Comparison of ENCODE assay signal across 25 cellular contexts in the genomic region with DNA sequence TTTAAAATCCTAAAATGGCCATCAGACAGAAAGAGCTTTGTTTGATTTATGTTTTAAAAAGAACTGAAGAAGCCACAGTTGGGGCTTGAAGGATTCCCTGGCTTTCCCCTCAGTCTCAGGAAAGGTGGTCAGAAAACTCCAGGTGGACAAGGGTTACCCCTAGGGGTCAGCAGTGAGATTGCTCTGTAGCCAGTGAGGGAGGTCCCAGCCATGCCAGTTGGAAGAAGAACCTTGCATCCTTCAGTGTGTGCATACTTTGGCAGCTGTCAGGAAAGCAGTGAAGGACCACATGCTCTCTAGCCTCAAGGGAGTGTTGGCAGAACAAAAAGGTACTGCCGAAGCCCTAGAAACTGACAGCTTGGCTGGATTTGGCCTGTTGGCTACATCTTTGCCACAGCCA.
A peak's percentile ranks its signal among the peaks of the same experiment; 100 is the strongest.
DNase-seq lines count a peak whose midpoint lies in the region; ATAC-seq and TF ChIP-seq lines count a peak whose summit lies in the region.
"Had no signal": no experiment of that assay in that cellular context is flagged by ENCODE, and none has a peak within 500 bp of the region (broad histone marks: within the 10 kb centered on the region; RNA-seq: fewer than 3 reads in every experiment).

No MANE protein-coding gene starts in this region.

- no peaks in the 10 kb centered on the region for H3K9me3 Mint-ChIP-seq in stimulated activated naive CD8-positive, alpha-beta T cell treated with anti-CD3 and anti-CD28 coated beads, Interleukin-15, amount 100 ng/mL, for 72 hours
- H3K9me3 Mint-ChIP-seq: activated T-cell treated with anti-CD3 and anti-CD28 coated beads, Interleukin-2, amount 50 U/mL, for 24 hours; CD8-positive, alpha-beta memory T cell; dendritic cell treated with granulocyte-macrophage colony-stimulating factor and Interleukin-4, amounts not matched to agents 40 ng/mL and 50 ng/mL, for 4 days; H9; immature natural killer cell; naive B cell; stimulated activated naive CD8-positive, alpha-beta T cell treated with anti-CD3 and anti-CD28 coated beads, Interleukin-15, Interleukin-2, amounts not matched to agents 100 ng/mL and 50 ng/mL, for 24 hours had no signal

- H3K27me3 Mint-ChIP-seq in stimulated activated naive CD8-positive, alpha-beta T cell treated with anti-CD3 and anti-CD28 coated beads, Interleukin-15, amount 100 ng/mL, for 72 hours: no peaks in the 10 kb centered on the region
- H3K27me3 Mint-ChIP-seq: activated naive CD8-positive, alpha-beta T cell; activated T-cell treated with anti-CD3 and anti-CD28 coated beads, Interleukin-2, amount 50 U/mL, for 24 hours; CD8-positive, alpha-beta memory T cell; dendritic cell treated with granulocyte-macrophage colony-stimulating factor and Interleukin-4, amounts not matched to agents 40 ng/mL and 50 ng/mL, for 4 days; naive B cell; stimulated activated naive CD8-positive, alpha-beta T cell treated with anti-CD3 and anti-CD28 coated beads, Interleukin-15, Interleukin-2, amounts not matched to agents 100 ng/mL and 50 ng/mL, for 24 hours had no signal

- H3K9ac ChIP-seq in NT2/D1 (ENCODE audit: insufficient read length, low read depth): no peak overlapping the region

- no peaks in the 10 kb centered on the region for H3K27me3 ChIP-seq in NT2/D1 (ENCODE audit: insufficient read depth, insufficient read length)

- H3K4me3 ChIP-seq in NT2/D1 (ENCODE audit: insufficient read length, low read depth) (no peak overlapping the region), epithelial cell of proximal tubule (ENCODE audit: low read depth, low read length) (no peak overlapping the region)
- H3K4me3 ChIP-seq: lower lobe of right lung had no signal

- H3K9me3 ChIP-seq in NT2/D1 (ENCODE audit: insufficient read depth, low read length): peaks cover 3% of the 10 kb centered on the region; the same call in 1 of the 2 replicates
- H3K9me3 ChIP-seq: lower lobe of right lung had no signal

- H3K4me1 ChIP-seq in NT2/D1 (ENCODE audit: insufficient read depth, insufficient read length): no peaks in the 10 kb centered on the region
- H3K4me1 ChIP-seq: lower lobe of right lung had no signal

- H3K36me3 ChIP-seq in NT2/D1 (ENCODE audit: insufficient read depth, insufficient read length, low read length): no peaks in the 10 kb centered on the region
- H3K36me3 ChIP-seq: lower lobe of right lung had no signal

- H3K27ac Mint-ChIP-seq in stimulated activated naive CD8-positive, alpha-beta T cell treated with anti-CD3 and anti-CD28 coated beads, Interleukin-15, amount 100 ng/mL, for 72 hours: no peak overlapping the region
- H3K27ac Mint-ChIP-seq: activated naive CD8-positive, alpha-beta T cell; activated T-cell treated with anti-CD3 and anti-CD28 coated beads, Interleukin-2, amount 50 U/mL, for 24 hours; CD8-positive, alpha-beta memory T cell; dendritic cell treated with granulocyte-macrophage colony-stimulating factor and Interleukin-4, amounts not matched to agents 40 ng/mL and 50 ng/mL, for 4 days; H9; immature natural killer cell; naive B cell; stimulated activated naive CD8-positive, alpha-beta T cell treated with anti-CD3 and anti-CD28 coated beads, Interleukin-15, Interleukin-2, amounts not matched to agents 100 ng/mL and 50 ng/mL, for 24 hours had no signal

- no peaks in the 10 kb centered on the region for H3K4me1 Mint-ChIP-seq in stimulated activated naive CD8-positive, alpha-beta T cell treated with anti-CD3 and anti-CD28 coated beads, Interleukin-15, amount 100 ng/mL, for 72 hours
- H3K4me1 Mint-ChIP-seq: H9, immature natural killer cell, naive B cell had no signal

- no peak for DNase-seq in stimulated activated naive CD8-positive, alpha-beta T cell treated with anti-CD3 and anti-CD28 coated beads, Interleukin-15, amount 100 ng/mL, for 72 hours
- no peak for DNase-seq in stimulated activated naive CD8-positive, alpha-beta T cell treated with anti-CD3 and anti-CD28 coated beads, Interleukin-15, Interleukin-2, amounts not matched to agents 100 U/mL and 50 U/mL, for 24 hours
- peak; percentile 18 for DNase-seq in NT2/D1 (ENCODE audit: low read depth, low spot score)
- DNase-seq in epithelial cell of proximal tubule (ENCODE audit: low read depth): no peak
- no peak for DNase-seq in activated CD8-positive, alpha-beta memory T cell treated with anti-CD3 and anti-CD28 coated beads, Interleukin-2, amount 50 U/mL, for 4 hours
- no peak for DNase-seq in stimulated activated CD4-positive, alpha-beta T cell treated with anti-CD3 and anti-CD28 coated beads, Interleukin-4, amount 100 ng/mL, for 1 hour
- no peak for DNase-seq in RKO (ENCODE audit: low spot score)
- DNase-seq: activated CD4-positive, alpha-beta T cell treated with anti-CD3 and anti-CD28 coated beads, Interleukin-2, amount 50 U/mL, for 4 hours; activated T-cell treated with anti-CD3 and anti-CD28 coated beads, Interleukin-2, amount 50 U/mL, for 24 hours; CD8-positive, alpha-beta memory T cell; DND-41; H9; immature natural killer cell; lower lobe of right lung; naive B cell; NCI-H1092; NCI-H2081 treated with DMSO at 0.1 percent for 48 hours; NCI-H82; right cardiac atrium; RPMI8226 had no signal

- TF ChIP-seq CTCF in epithelial cell of proximal tubule (conservative IDR thresholded peaks at IDR 0.05; ENCODE audit: low read depth, low read length): peak; percentile 55

- peak; percentile 39 for ATAC-seq in stimulated activated naive CD8-positive, alpha-beta T cell treated with anti-CD3 and anti-CD28 coated beads, Interleukin-15, amount 100 ng/mL, for 72 hours
- ATAC-seq in stimulated activated naive CD8-positive, alpha-beta T cell treated with anti-CD3 and anti-CD28 coated beads, Interleukin-15, Interleukin-2, amounts not matched to agents 100 U/mL and 50 U/mL, for 24 hours: no peak
- no peak for ATAC-seq in HG02852 (IDR thresholded peaks at IDR 0.05; ENCODE audit: unreplicated experiment)
- ATAC-seq: esophagus mucosa, lower lobe of right lung had no signal

- H3K4me3 Mint-ChIP-seq in stimulated activated naive CD8-positive, alpha-beta T cell treated with anti-CD3 and anti-CD28 coated beads, Interleukin-15, amount 100 ng/mL, for 72 hours: no peak overlapping the region
- H3K4me3 Mint-ChIP-seq: activated naive CD8-positive, alpha-beta T cell; activated T-cell treated with anti-CD3 and anti-CD28 coated beads, Interleukin-2, amount 50 U/mL, for 24 hours; CD8-positive, alpha-beta memory T cell; dendritic cell treated with granulocyte-macrophage colony-stimulating factor and Interleukin-4, amounts not matched to agents 40 ng/mL and 50 ng/mL, for 4 days; H9; immature natural killer cell; naive B cell; stimulated activated naive CD8-positive, alpha-beta T cell treated with anti-CD3 and anti-CD28 coated beads, Interleukin-15, Interleukin-2, amounts not matched to agents 100 ng/mL and 50 ng/mL, for 24 hours had no signal
